Comparison of ENCODE assay signal across 2 cellular contexts in genomic region chr15:90300988-90301715, GRCh38.
A peak's percentile ranks its signal among the peaks of the same experiment; 100 is the strongest.
TF ChIP-seq lines count a peak whose summit lies in the region.

No MANE protein-coding gene starts in this region.

TF ChIP-seq in WTC11, 78 proteins besides CTCF, POLR2A, EP300 and RAD21:
- TF ChIP-seq HMGXB4 (CRISPR knock-in tag; IDR thresholded peaks at IDR 0.05), result 0 out of 2 replicates have a peak, but pooled peaks have one; percentile 30
- peak; percentile 42; the same call in 1 of the 2 replicates for TF ChIP-seq SP1 (CRISPR knock-in tag; conservative IDR thresholded peaks at IDR 0.05)
- TF ChIP-seq, protein P1, sequence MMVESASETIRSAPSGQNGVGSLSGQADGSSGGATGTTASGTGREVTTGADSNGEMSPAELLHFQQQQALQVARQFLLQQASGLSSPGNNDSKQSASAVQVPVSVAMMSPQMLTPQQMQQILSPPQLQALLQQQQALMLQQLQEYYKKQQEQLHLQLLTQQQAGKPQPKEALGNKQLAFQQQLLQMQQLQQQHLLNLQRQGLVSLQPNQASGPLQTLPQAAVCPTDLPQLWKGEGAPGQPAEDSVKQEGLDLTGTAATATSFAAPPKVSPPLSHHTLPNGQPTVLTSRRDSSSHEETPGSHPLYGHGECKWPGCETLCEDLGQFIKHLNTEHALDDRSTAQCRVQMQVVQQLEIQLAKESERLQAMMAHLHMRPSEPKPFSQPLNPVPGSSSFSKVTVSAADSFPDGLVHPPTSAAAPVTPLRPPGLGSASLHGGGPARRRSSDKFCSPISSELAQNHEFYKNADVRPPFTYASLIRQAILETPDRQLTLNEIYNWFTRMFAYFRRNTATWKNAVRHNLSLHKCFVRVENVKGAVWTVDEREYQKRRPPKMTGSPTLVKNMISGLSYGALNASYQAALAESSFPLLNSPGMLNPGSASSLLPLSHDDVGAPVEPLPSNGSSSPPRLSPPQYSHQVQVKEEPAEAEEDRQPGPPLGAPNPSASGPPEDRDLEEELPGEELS (CRISPR knock-in tag; IDR thresholded peaks at IDR 0.05), result no peak
- peak; percentile 74 for TF ChIP-seq FOXP1 (CRISPR knock-in tag; IDR thresholded peaks at IDR 0.05; ENCODE audit: borderline replicate concordance)
- TF ChIP-seq, protein P2, sequence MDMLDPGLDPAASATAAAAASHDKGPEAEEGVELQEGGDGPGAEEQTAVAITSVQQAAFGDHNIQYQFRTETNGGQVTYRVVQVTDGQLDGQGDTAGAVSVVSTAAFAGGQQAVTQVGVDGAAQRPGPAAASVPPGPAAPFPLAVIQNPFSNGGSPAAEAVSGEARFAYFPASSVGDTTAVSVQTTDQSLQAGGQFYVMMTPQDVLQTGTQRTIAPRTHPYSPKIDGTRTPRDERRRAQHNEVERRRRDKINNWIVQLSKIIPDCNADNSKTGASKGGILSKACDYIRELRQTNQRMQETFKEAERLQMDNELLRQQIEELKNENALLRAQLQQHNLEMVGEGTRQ (CRISPR knock-in tag; IDR thresholded peaks at IDR 0.05), result no peak
- TF ChIP-seq PREB (CRISPR knock-in tag; IDR thresholded peaks at IDR 0.05; ENCODE audit: borderline replicate concordance), result no peak
- TF ChIP-seq, protein P3, sequence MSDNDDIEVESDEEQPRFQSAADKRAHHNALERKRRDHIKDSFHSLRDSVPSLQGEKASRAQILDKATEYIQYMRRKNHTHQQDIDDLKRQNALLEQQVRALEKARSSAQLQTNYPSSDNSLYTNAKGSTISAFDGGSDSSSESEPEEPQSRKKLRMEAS (CRISPR knock-in tag; IDR thresholded peaks at IDR 0.05), result peak; percentile 86
- peak; percentile 63; the same call in 1 of the 2 replicates for TF ChIP-seq ETV6 (CRISPR knock-in tag; IDR thresholded peaks at IDR 0.05)

TF ChIP-seq in HepG2, 621 proteins besides CTCF, POLR2A, EP300 and RAD21 (continues in another document):
- TF ChIP-seq, protein P4, sequence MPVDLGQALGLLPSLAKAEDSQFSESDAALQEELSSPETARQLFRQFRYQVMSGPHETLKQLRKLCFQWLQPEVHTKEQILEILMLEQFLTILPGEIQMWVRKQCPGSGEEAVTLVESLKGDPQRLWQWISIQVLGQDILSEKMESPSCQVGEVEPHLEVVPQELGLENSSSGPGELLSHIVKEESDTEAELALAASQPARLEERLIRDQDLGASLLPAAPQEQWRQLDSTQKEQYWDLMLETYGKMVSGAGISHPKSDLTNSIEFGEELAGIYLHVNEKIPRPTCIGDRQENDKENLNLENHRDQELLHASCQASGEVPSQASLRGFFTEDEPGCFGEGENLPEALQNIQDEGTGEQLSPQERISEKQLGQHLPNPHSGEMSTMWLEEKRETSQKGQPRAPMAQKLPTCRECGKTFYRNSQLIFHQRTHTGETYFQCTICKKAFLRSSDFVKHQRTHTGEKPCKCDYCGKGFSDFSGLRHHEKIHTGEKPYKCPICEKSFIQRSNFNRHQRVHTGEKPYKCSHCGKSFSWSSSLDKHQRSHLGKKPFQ (CRISPR knock-in tag; IDR thresholded peaks at IDR 0.05; ENCODE audit: insufficient replicate concordance), result no peak
- TF ChIP-seq ZNF772 (CRISPR knock-in tag; IDR thresholded peaks at IDR 0.05), result 0 out of 2 replicates have a peak, but pooled peaks have one; percentile 37
- no peak for TF ChIP-seq ZNF547 (CRISPR knock-in tag; IDR thresholded peaks at IDR 0.05)
- TF ChIP-seq IKZF1 (IDR thresholded peaks at IDR 0.05), result no peak
- 0 out of 2 replicates have a peak, but pooled peaks have one; percentile 38 for TF ChIP-seq ZFY (CRISPR knock-in tag; IDR thresholded peaks at IDR 0.05)
- TF ChIP-seq MLX (CRISPR knock-in tag; IDR thresholded peaks at IDR 0.05), result no peak
- TF ChIP-seq RFXANK (CRISPR knock-in tag; IDR thresholded peaks at IDR 0.05), result no peak
- TF ChIP-seq ZNF710 (CRISPR knock-in tag; IDR thresholded peaks at IDR 0.05; ENCODE audit: borderline replicate concordance), result 0 out of 2 replicates have a peak, but pooled peaks have one; percentile 27
- no peak for TF ChIP-seq ZSCAN5A (CRISPR knock-in tag; IDR thresholded peaks at IDR 0.05; ENCODE audit: borderline replicate concordance)
- TF ChIP-seq, protein P5, sequence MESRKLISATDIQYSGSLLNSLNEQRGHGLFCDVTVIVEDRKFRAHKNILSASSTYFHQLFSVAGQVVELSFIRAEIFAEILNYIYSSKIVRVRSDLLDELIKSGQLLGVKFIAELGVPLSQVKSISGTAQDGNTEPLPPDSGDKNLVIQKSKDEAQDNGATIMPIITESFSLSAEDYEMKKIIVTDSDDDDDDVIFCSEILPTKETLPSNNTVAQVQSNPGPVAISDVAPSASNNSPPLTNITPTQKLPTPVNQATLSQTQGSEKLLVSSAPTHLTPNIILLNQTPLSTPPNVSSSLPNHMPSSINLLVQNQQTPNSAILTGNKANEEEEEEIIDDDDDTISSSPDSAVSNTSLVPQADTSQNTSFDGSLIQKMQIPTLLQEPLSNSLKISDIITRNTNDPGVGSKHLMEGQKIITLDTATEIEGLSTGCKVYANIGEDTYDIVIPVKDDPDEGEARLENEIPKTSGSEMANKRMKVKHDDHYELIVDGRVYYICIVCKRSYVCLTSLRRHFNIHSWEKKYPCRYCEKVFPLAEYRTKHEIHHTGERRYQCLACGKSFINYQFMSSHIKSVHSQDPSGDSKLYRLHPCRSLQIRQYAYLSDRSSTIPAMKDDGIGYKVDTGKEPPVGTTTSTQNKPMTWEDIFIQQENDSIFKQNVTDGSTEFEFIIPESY (CRISPR knock-in tag; IDR thresholded peaks at IDR 0.05), result peak; percentile 77
- no peak for TF ChIP-seq HNRNPUL1 (IDR thresholded peaks at IDR 0.05; ENCODE audit: low read depth, low read length)
- TF ChIP-seq TMF1 (CRISPR knock-in tag; IDR thresholded peaks at IDR 0.05; ENCODE audit: low read depth), result no peak
- TF ChIP-seq ZNF839 (CRISPR knock-in tag; IDR thresholded peaks at IDR 0.05; ENCODE audit: borderline replicate concordance), result 0 out of 2 replicates have a peak, but pooled peaks have one; percentile 29
- no peak for TF ChIP-seq ZNF101 (CRISPR knock-in tag; IDR thresholded peaks at IDR 0.05; ENCODE audit: borderline replicate concordance, low read depth)
- peak; percentile 72 for TF ChIP-seq ETV5 (CRISPR knock-in tag; IDR thresholded peaks at IDR 0.05; ENCODE audit: borderline replicate concordance)
- TF ChIP-seq ZNF841 (CRISPR knock-in tag; IDR thresholded peaks at IDR 0.05; ENCODE audit: borderline replicate concordance), result no peak
- no peak for TF ChIP-seq ZNF317 (CRISPR knock-in tag; IDR thresholded peaks at IDR 0.05)
- TF ChIP-seq XRCC5 (optimal IDR thresholded peaks at IDR 0.05; ENCODE audit: low read length), result peak; percentile 93
- no peak for TF ChIP-seq ZBTB49 (CRISPR knock-in tag; IDR thresholded peaks at IDR 0.05; ENCODE audit: borderline replicate concordance)
- TF ChIP-seq, protein P2 (IDR thresholded peaks at IDR 0.05; ENCODE audit: low read depth, low read length), result no peak
- TF ChIP-seq, protein P2 (CRISPR knock-in tag; IDR thresholded peaks at IDR 0.05; ENCODE audit: borderline replicate concordance), result no peak
- peak; percentile 47 for TF ChIP-seq PHF5A (CRISPR knock-in tag; IDR thresholded peaks at IDR 0.05; ENCODE audit: low read depth, unreplicated experiment)
- TF ChIP-seq ZNF891 (CRISPR knock-in tag; IDR thresholded peaks at IDR 0.05), result no peak
- TF ChIP-seq, protein P6, sequence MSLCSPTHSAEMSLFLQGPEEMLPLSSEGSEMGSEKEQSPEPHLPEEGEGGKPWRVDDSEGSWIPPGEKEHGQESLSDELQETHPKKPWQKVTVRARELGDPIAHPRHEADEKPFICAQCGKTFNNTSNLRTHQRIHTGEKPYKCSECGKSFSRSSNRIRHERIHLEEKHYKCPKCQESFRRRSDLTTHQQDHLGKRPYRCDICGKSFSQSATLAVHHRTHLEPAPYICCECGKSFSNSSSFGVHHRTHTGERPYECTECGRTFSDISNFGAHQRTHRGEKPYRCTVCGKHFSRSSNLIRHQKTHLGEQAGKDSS (CRISPR knock-in tag; IDR thresholded peaks at IDR 0.05; ENCODE audit: borderline replicate concordance, low read depth), result no peak
- TF ChIP-seq, protein P7, sequence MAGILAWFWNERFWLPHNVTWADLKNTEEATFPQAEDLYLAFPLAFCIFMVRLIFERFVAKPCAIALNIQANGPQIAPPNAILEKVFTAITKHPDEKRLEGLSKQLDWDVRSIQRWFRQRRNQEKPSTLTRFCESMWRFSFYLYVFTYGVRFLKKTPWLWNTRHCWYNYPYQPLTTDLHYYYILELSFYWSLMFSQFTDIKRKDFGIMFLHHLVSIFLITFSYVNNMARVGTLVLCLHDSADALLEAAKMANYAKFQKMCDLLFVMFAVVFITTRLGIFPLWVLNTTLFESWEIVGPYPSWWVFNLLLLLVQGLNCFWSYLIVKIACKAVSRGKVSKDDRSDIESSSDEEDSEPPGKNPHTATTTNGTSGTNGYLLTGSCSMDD (CRISPR knock-in tag; IDR thresholded peaks at IDR 0.05), result no peak
- TF ChIP-seq ZBTB34 (CRISPR knock-in tag; IDR thresholded peaks at IDR 0.05), result no peak
- TF ChIP-seq ARNT (IDR thresholded peaks at IDR 0.05), result no peak
